In the genomic region with DNA sequence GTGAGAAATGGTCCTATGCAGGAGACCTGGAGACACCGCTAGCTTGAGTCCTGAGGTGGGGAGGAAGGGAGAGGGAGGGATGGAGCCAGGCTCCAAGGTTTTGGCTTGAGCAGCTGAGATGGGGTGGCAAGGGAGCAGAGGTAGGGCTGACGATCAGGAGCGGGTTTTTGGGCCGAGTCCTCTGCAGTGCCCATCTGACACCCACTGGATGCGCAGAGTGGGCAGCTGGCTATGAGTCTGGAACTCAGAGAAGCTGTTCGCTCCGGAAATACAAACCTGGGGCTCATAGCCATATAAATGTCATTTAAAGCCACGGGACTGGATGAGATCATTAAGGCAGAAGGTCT, we compare ENCODE assay signal across 8 cellular contexts. TPM values are rescaled to one million over a fixed set of nuclear protein-coding genes. Genes with fewer than 3 reads are reported as not detected.
DNase-seq lines count a peak whose midpoint lies in the region; ATAC-seq and TF ChIP-seq lines count a peak whose summit lies in the region.

No MANE protein-coding gene starts in this region.

- H3K9me3 ChIP-seq in T-helper 17 cell (ENCODE audit: control insufficient read depth, low read length, poor library complexity, severe bottlenecking), result no peaks in the 10 kb centered on the region

- H3K4me1 Mint-ChIP-seq in T-helper 17 cell, result peaks cover 28% of the 10 kb centered on the region

- TF ChIP-seq CTCF in fibroblast of villous mesenchyme (IDR thresholded peaks at IDR 0.05; ENCODE audit: insufficient read depth, low read depth, low read length), result no peak

- peak; percentile 3 for ATAC-seq in GM21526 (IDR thresholded peaks at IDR 0.05; ENCODE audit: low FRiP score, unreplicated experiment)
- ATAC-seq in T-helper 17 cell, result peak; percentile 12
- ATAC-seq in HG03196 (IDR thresholded peaks at IDR 0.05; ENCODE audit: unreplicated experiment), result no peak

- H3K4me3 ChIP-seq in fibroblast of villous mesenchyme (ENCODE audit: low read depth, low read length), result peak overlapping the region; percentile 51
- H3K4me3 ChIP-seq in skeletal muscle cell (ENCODE audit: low read depth, low read length), result peak overlapping the region; percentile 42

- H3K4me3 Mint-ChIP-seq in T-helper 17 cell, result peak overlapping the region; percentile 83

- no peaks in the 10 kb centered on the region for H3K36me3 Mint-ChIP-seq in T-helper 17 cell (ENCODE audit: low read depth)

- no peaks in the 10 kb centered on the region for H3K27me3 Mint-ChIP-seq in T-helper 17 cell

- DNase-seq in T-helper 17 cell, result no peak
- no peak for DNase-seq in fibroblast of villous mesenchyme (ENCODE audit: low read depth)
- DNase-seq in skeletal muscle cell (ENCODE audit: low read depth), result no peak
- no peak for DNase-seq in NCI-H226
- DNase-seq in activated effector memory CD4-positive, alpha-beta T cell treated with Interleukin-2 at 50 U/mL for 16 hours, result no peak
- DNase-seq in activated gamma-delta T cell (lab: John Stamatoyannopoulos, UW), result no peak

- H3K27ac Mint-ChIP-seq in T-helper 17 cell, result peak overlapping the region; percentile 94

RNA-seq across cellular contexts. Expression of a gene that starts 0.5 kb away (rescaled TPM):
- total RNA-seq in T-helper 17 cell (10 to 100 TPM; 44.4 to 80.2 TPM), fibroblast of villous mesenchyme (17.1 and 19.4 TPM in 2 replicates)

RNA-seq across cellular contexts. Expression of a gene that starts 19.7 kb away (rescaled TPM):
- total RNA-seq in T-helper 17 cell, result 10 to 100 TPM; 72.2 to 91.4 TPM
- 10.0 and 10.8 TPM in 2 replicates for total RNA-seq in fibroblast of villous mesenchyme
